Comparison of ENCODE assay signal across 32 cellular contexts in genomic region chr17:48211787-48212186, GRCh38.
"Had no signal": no experiment of that assay in that cellular context is flagged by ENCODE, and none has a peak within 500 bp of the region (broad histone marks: within the 10 kb centered on the region; RNA-seq: fewer than 3 reads in every experiment).

No MANE protein-coding gene starts in this region.

- H3K4me3 ChIP-seq: adrenal gland, body of pancreas, esophagus squamous epithelium, gastroesophageal sphincter, heart right ventricle had no signal

- H3K27me3 ChIP-seq: adrenal gland, body of pancreas had no signal

- DNase-seq: activated B cell treated with CpG ODN at 0.5 μM for 24 hours; activated CD4-positive, alpha-beta memory T cell treated with anti-CD3 and anti-CD28 coated beads for 36 hours; activated CD4-positive, alpha-beta T cell treated with anti-CD3 and anti-CD28 coated beads for 48 hours; activated CD8-positive, alpha-beta memory T cell treated with anti-CD3 and anti-CD28 coated beads, Interleukin-2, amount 10 ng/mL, durations not matched to agents 7 days and 5 days; activated CD8-positive, alpha-beta memory T cell treated with anti-CD3 and anti-CD28 coated beads, Interleukin-2, amount 50 U/mL, for 4 hours; activated CD8-positive, alpha-beta T cell treated with anti-CD3 and anti-CD28 coated beads, Interleukin-2, amount 10 ng/mL, durations not matched to agents 7 days and 5 days; activated gamma-delta T cell; activated naive CD4-positive, alpha-beta T cell; activated naive CD4-positive, alpha-beta T cell treated with anti-CD3 and anti-CD28 coated beads, Interleukin-2, amount 10 ng/mL, durations not matched to agents 7 days and 5 days; activated T-cell treated with anti-CD3 and anti-CD28 coated beads, Interleukin-2, amount 50 U/mL, for 1 hour; activated T-cell treated with anti-CD3 and anti-CD28 coated beads, Interleukin-2, amount 50 U/mL, for 48 hours; adrenal gland; amygdala; aorta; body of pancreas; caudate nucleus; cortex of kidney; dermis blood vessel endothelial cell; effector CD4-positive, alpha-beta T cell; effector memory CD8-positive, alpha-beta T cell; esophagus squamous epithelium; foreskin melanocyte; heart right ventricle; T1000; WERI-Rb-1 had no signal

- H3K9me3 ChIP-seq: adrenal gland, body of pancreas, esophagus squamous epithelium, gastroesophageal sphincter, heart right ventricle had no signal

- H3K36me3 ChIP-seq: adrenal gland, esophagus squamous epithelium, gastroesophageal sphincter, heart right ventricle, WERI-Rb-1 had no signal

- H3K4me3 Mint-ChIP-seq: activated B cell treated with CpG ODN at 0.5 μM for 24 hours; activated CD4-positive, alpha-beta memory T cell treated with anti-CD3 and anti-CD28 coated beads for 36 hours; activated CD8-positive, alpha-beta memory T cell treated with anti-CD3 and anti-CD28 coated beads, Interleukin-2, amount 10 ng/mL, durations not matched to agents 7 days and 5 days; activated CD8-positive, alpha-beta T cell treated with anti-CD3 and anti-CD28 coated beads, Interleukin-2, amount 10 ng/mL, durations not matched to agents 7 days and 5 days; activated naive CD4-positive, alpha-beta T cell treated with anti-CD3 and anti-CD28 coated beads, Interleukin-2, amount 10 ng/mL, durations not matched to agents 7 days and 5 days; activated T-helper 1 cell treated with anti-CD3 and anti-CD28 coated beads, Interleukin-12 subunit alpha, Interleukin-12 subunit beta, Interleukin-2, Interleukin-4 antibody, amounts not matched to agents 30 ng/mL and 10 ng/mL and 1 ng/mL, durations not matched to agents 14 hours and 24 hours and 36 hours; effector memory CD8-positive, alpha-beta T cell; T-helper 1 cell treated with Interleukin-12 subunit alpha and Interleukin-12 subunit beta and Interleukin-4 antibody, amounts not matched to agents 30 μg/mL and 1 μg/mL, for 36 hours; T-helper 2 cell treated with Interferon-gamma antibody and Interleukin-4, amounts not matched to agents 5 μg/mL and 100 μg/mL, for 36 hours had no signal

- H3K27me3 Mint-ChIP-seq: activated B cell treated with CpG ODN at 0.5 μM for 24 hours; activated CD4-positive, alpha-beta memory T cell treated with anti-CD3 and anti-CD28 coated beads for 36 hours; activated CD8-positive, alpha-beta memory T cell treated with anti-CD3 and anti-CD28 coated beads, Interleukin-2, amount 10 ng/mL, durations not matched to agents 7 days and 5 days; activated naive CD4-positive, alpha-beta T cell treated with anti-CD3 and anti-CD28 coated beads, Interleukin-2, amount 10 ng/mL, durations not matched to agents 7 days and 5 days; effector memory CD8-positive, alpha-beta T cell had no signal

- H3K4me1 Mint-ChIP-seq: activated B cell treated with CpG ODN at 0.5 μM for 24 hours; activated naive CD4-positive, alpha-beta T cell treated with anti-CD3 and anti-CD28 coated beads, Interleukin-2, amount 10 ng/mL, durations not matched to agents 7 days and 5 days had no signal

- H3K27ac ChIP-seq: adrenal gland, body of pancreas, esophagus squamous epithelium, gastroesophageal sphincter, heart right ventricle, WERI-Rb-1 had no signal

- H3K27ac Mint-ChIP-seq: activated B cell treated with CpG ODN at 0.5 μM for 24 hours; activated CD4-positive, alpha-beta memory T cell treated with anti-CD3 and anti-CD28 coated beads for 36 hours; activated CD8-positive, alpha-beta memory T cell treated with anti-CD3 and anti-CD28 coated beads, Interleukin-2, amount 10 ng/mL, durations not matched to agents 7 days and 5 days; activated CD8-positive, alpha-beta T cell treated with anti-CD3 and anti-CD28 coated beads, Interleukin-2, amount 10 ng/mL, durations not matched to agents 7 days and 5 days; activated naive CD4-positive, alpha-beta T cell treated with anti-CD3 and anti-CD28 coated beads, Interleukin-2, amount 10 ng/mL, durations not matched to agents 7 days and 5 days; activated T-helper 1 cell treated with anti-CD3 and anti-CD28 coated beads, Interleukin-12 subunit alpha, Interleukin-12 subunit beta, Interleukin-2, Interleukin-4 antibody, amounts not matched to agents 30 ng/mL and 10 ng/mL and 1 ng/mL, durations not matched to agents 14 hours and 24 hours and 36 hours; T-helper 1 cell treated with Interleukin-12 subunit alpha and Interleukin-12 subunit beta and Interleukin-4 antibody, amounts not matched to agents 30 μg/mL and 1 μg/mL, for 36 hours; T-helper 2 cell treated with Interferon-gamma antibody and Interleukin-4, amounts not matched to agents 5 μg/mL and 100 μg/mL, for 36 hours had no signal

- H3K36me3 Mint-ChIP-seq: activated naive CD4-positive, alpha-beta T cell treated with anti-CD3 and anti-CD28 coated beads, Interleukin-2, amount 50 U/mL, for 72 hours had no signal

- ATAC-seq: activated CD4-positive, CD25-positive, alpha-beta regulatory T cell treated with anti-CD3 and anti-CD28 coated beads, Interleukin-2, amount 50 U/mL, for 24 hours; activated CD8-positive, alpha-beta memory T cell treated with anti-CD3 and anti-CD28 coated beads, Interleukin-2, amount 10 ng/mL, durations not matched to agents 7 days and 5 days; activated CD8-positive, alpha-beta T cell treated with anti-CD3 and anti-CD28 coated beads, Interleukin-2, amount 10 ng/mL, durations not matched to agents 7 days and 5 days; activated naive CD4-positive, alpha-beta T cell treated with anti-CD3 and anti-CD28 coated beads, Interleukin-2, amount 50 U/mL, for 72 hours; body of pancreas; effector memory CD8-positive, alpha-beta T cell; gastroesophageal sphincter; heart right ventricle had no signal

- H3K4me1 ChIP-seq: adrenal gland, esophagus squamous epithelium, gastroesophageal sphincter, heart right ventricle had no signal

- FAIRE-seq: colon had no signal
